ENCODE assay signal across 19 cellular contexts in the genomic region with DNA sequence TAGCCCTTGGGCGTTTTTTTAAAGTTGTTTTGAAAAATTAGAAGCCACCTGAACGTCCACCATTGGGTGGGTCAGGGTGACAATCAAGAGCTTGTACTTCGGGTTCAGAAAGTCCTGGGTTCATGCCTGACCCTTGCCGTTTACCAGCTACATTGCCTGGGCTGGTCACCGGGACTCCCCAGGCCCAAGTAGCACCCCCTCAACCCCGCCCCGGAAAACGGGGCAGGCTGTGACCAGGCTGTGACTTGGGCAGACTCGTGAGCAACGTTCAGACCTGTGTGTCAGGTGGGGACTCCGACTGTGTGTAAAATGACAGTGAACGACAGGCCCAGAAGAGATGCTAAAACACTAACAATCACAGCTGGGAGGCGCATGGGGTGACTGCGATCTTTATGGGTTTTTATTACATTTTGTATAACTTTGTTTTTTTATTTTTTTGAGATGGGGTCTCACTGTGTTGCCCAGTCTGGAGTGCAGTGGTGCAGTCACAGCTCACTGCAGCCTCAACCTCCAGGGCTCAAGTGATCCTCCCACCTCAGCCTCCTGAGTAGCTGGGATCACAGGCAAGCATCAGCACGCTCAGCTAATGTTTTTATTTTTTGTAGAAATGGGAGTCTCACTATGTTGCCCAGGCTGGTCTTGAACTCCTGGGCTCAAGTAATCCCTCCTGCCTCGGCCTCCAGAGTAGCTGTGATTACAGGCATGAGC.
"Had no signal": no experiment of that assay in that cellular context is flagged by ENCODE, and none has a peak within 500 bp of the region (broad histone marks: within the 10 kb centered on the region; RNA-seq: fewer than 3 reads in every experiment).

No MANE protein-coding gene starts in this region.

- H3K27me3 ChIP-seq: MG63 had no signal

- H3K9me3 ChIP-seq: MG63 had no signal

- H3K4me3 ChIP-seq: MG63 had no signal

- FAIRE-seq: HTR-8/SVneo, RCC 7860 had no signal

- H3K36me3 ChIP-seq: MG63 had no signal

- DNase-seq: Karpas-422, KG1, MG63, NCI-H1092, NCI-H1105 treated with DMSO at 0.1 percent for 48 hours, NCI-H1417 treated with DMSO at 0.1 percent for 48 hours, NCI-H146, NCI-H1694 treated with DMSO at 0.1 percent for 48 hours, NCI-H1930, NCI-H2081, NCI-H2107, NCI-H2227 treated with DMSO at 0.1 percent for 48 hours, NCI-H524, NCI-H526 treated with DMSO at 0.1 percent for 48 hours, NCI-H774, RPMI8226, SHP77 had no signal
